26 cellular contexts compared by ENCODE assay signal in the genomic region with DNA sequence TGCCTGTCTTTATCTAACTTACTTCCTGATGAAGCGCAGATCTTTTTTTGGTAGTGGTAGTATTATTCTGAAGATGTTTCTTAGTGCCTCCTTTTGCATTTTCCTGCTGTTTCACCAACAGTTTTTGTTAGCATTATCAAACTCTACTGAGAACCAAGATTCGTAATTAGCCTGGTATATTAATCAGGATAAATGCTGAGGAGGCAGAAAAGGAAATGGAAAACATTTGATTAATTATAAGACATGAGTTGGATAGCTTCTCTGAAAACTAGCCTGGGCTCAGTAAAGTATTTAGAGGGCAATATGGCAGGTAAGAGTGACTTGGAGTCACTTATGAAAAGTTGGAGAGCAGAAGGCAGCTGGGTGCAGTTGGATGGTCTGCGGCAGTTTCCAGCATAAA. TPM values are rescaled to one million over a fixed set of nuclear protein-coding genes. Genes with fewer than 3 reads are reported as not detected.
DNase-seq lines count a peak whose midpoint lies in the region; ATAC-seq, FAIRE-seq and TF ChIP-seq lines count a peak whose summit lies in the region.
"Had no signal": no experiment of that assay in that cellular context is flagged by ENCODE, and none has a peak within 500 bp of the region (broad histone marks: within the 10 kb centered on the region; RNA-seq: fewer than 3 reads in every experiment).

No MANE protein-coding gene starts in this region.

- no peaks in the 10 kb centered on the region for H3K79me2 ChIP-seq in GM12878 (ENCODE audit: control insufficient read depth, insufficient read depth, low read length)
- no peaks in the 10 kb centered on the region for H3K79me2 ChIP-seq in fibroblast of lung (ENCODE audit: control insufficient read depth, insufficient read depth, low read length)

- H3K9ac ChIP-seq in GM12878 (ENCODE audit: control insufficient read depth, insufficient read depth, low read length) (no peak overlapping the region), fibroblast of lung (ENCODE audit: insufficient read depth, low read length) (no peak overlapping the region)
- H3K9ac ChIP-seq: BLaER1 had no signal

- TF ChIP-seq CTCF in left ventricle myocardium inferior (IDR thresholded peaks at IDR 0.05; ENCODE audit: borderline replicate concordance) = no peak
- TF ChIP-seq CTCF in right atrium auricular region (IDR thresholded peaks at IDR 0.05) = no peak
- no peak for TF ChIP-seq CTCF in A549 (IDR thresholded peaks at IDR 0.05)
- TF ChIP-seq CTCF in GM12878 (IDR thresholded peaks at IDR 0.05 in 2 of 3, conservative IDR thresholded peaks at IDR 0.05 in 1 of 3; ENCODE audit: control insufficient read depth in 2 of 3, extremely low read depth in 1 of 3, insufficient read depth in 1 of 3, low read depth in 3 of 3, low read length in 3 of 3) = no peak
- TF ChIP-seq CTCF in fibroblast of lung (conservative IDR thresholded peaks at IDR 0.05 in 1 of 2, IDR thresholded peaks at IDR 0.05 in 1 of 2; ENCODE audit: low read depth in 1 of 2, low read length in 2 of 2) = no peak
- no peak for TF ChIP-seq CTCF in esophagus squamous epithelium (IDR thresholded peaks at IDR 0.05)

- H3K9me3 ChIP-seq in left ventricle myocardium inferior (replicated peaks) (no peaks in the 10 kb centered on the region), right atrium auricular region (no peaks in the 10 kb centered on the region), A549 (no peaks in the 10 kb centered on the region), GM12878 (replicated peaks; ENCODE audit: control insufficient read depth, insufficient read depth, low read length) (no peaks in the 10 kb centered on the region; the same call in 2 of the 3 replicates), fibroblast of lung (ENCODE audit: control insufficient read depth, insufficient read depth, low read depth, low read length) (no peaks in the 10 kb centered on the region), esophagus squamous epithelium (no peaks in the 10 kb centered on the region)
- H3K9me3 ChIP-seq: BE2C, BLaER1 had no signal

- RAD21 ChIA-PET in GM12878 (lab: Charles Lee; ENCODE audit: unreplicated experiment) = interaction anchor here (0.5 to 3.2 kb wide), 2 partner anchors 8 to 49 kb away, joined by 3 to 11 read pairs; a partner anchor contains a TSS

- H3K27me3 ChIP-seq in left ventricle myocardium inferior (ENCODE audit: low read depth) = no peaks in the 10 kb centered on the region
- no peaks in the 10 kb centered on the region for H3K27me3 ChIP-seq in right atrium auricular region
- H3K27me3 ChIP-seq in GM12878 (replicated peaks in 1 of 2; ENCODE audit: control insufficient read depth in 2 of 2, insufficient read depth in 2 of 2, low read length in 1 of 2) = no peaks in the 10 kb centered on the region
- H3K27me3 ChIP-seq in fibroblast of lung (ENCODE audit: control insufficient read depth, insufficient read depth, low read length) = no peaks in the 10 kb centered on the region
- H3K27me3 ChIP-seq in esophagus squamous epithelium = no peaks in the 10 kb centered on the region
- H3K27me3 ChIP-seq: BE2C, BLaER1 had no signal

- CTCF ChIA-PET in A549 (lab: Yijun Ruan, JAX) (interaction anchor here (1.3 kb wide), 1 partner anchor 16 kb away, joined by 4 read pairs; no protein-coding TSS in a partner anchor), GM12878 (lab: Yijun Ruan, JAX) (interaction anchor here (0.9 kb wide), 1 partner anchor 249 kb away, joined by 3 read pairs; no protein-coding TSS in a partner anchor)

- TF ChIP-seq POLR2A in A549 (IDR thresholded peaks at IDR 0.05; ENCODE audit: low read length) (no peak), GM12878 (IDR thresholded peaks at IDR 0.05; ENCODE audit: low read depth, low read length) (no peak), esophagus squamous epithelium (IDR thresholded peaks at IDR 0.05) (no peak)

- POLR2A ChIA-PET in A549 (lab: Yijun Ruan, JAX) (no interaction called here), GM12878 (lab: Charles Lee) (interaction anchor here (0.9 to 2.1 kb wide), 2 partner anchors 11 to 12 kb away, joined by 3 to 7 read pairs; no protein-coding TSS in a partner anchor)

- intact Hi-C loops in left ventricle myocardium inferior (cut with micrococcal nuclease) (no loop called here), GM12878 (cut with micrococcal nuclease; ENCODE audit: unreplicated experiment) (no loop called here), esophagus squamous epithelium (cut with DNase I) (loop anchor here (10.0 kb wide), 1 partner anchor 98 kb away; no protein-coding TSS in a partner anchor)

- BruUV-seq in GM12878 (replicated peaks; lab: Mats Ljungman, UMichigan) = no TSS peak

- TF ChIP-seq RAD21 in A549 (conservative IDR thresholded peaks at IDR 0.05 in 1 of 2, IDR thresholded peaks at IDR 0.05 in 1 of 2) = no peak
- no peak for TF ChIP-seq RAD21 in GM12878 (IDR thresholded peaks at IDR 0.05; ENCODE audit: insufficient read depth, low read depth, low read length)

- in situ Hi-C loops in GM12878 (cut with MboI) = no loop called here

- no peaks in the 10 kb centered on the region for H4K20me1 ChIP-seq in GM12878 (ENCODE audit: control insufficient read depth, insufficient read depth)
- no peaks in the 10 kb centered on the region for H4K20me1 ChIP-seq in fibroblast of lung (ENCODE audit: control insufficient read depth, extremely low read depth, insufficient read depth, low read length)
- H4K20me1 ChIP-seq: BLaER1 had no signal

- ATAC-seq in A549 = no peak
- ATAC-seq in GM12878 = no peak

- TF ChIP-seq EP300 in A549 (IDR thresholded peaks at IDR 0.05) (no peak), GM12878 (IDR thresholded peaks at IDR 0.05; ENCODE audit: borderline replicate concordance in 1 of 2, control insufficient read depth in 1 of 2, low read depth in 2 of 2, low read length in 2 of 2) (no peak)

- WGBS in A549 (ENCODE audit: missing lambda C conversion rate) = 65% methylated on average over 3 of the region's 3 CpGs
- WGBS in GM12878 (ENCODE audit: insufficient coverage, insufficient replicate concordance, low lambda C conversion rate, missing lambda C conversion rate) = 50% methylated on average over 3 of the region's 3 CpGs
- 90 to 91% methylated on average over 3 of the region's 3 CpGs for WGBS in esophagus squamous epithelium, 2 donors

- peak overlapping the region; percentile 9; the same call in 1 of the 2 replicates for H2AFZ ChIP-seq in GM12878 (ENCODE audit: control insufficient read depth, low read depth, low read length)
- H2AFZ ChIP-seq in fibroblast of lung (ENCODE audit: low read length) = peak overlapping the region; percentile 43

- H3K4me1 ChIP-seq in left ventricle myocardium inferior = peaks cover 49% of the 10 kb centered on the region
- peaks cover 0 to 23% of the 10 kb centered on the region in 2 donors for H3K4me1 ChIP-seq in right atrium auricular region
- peaks cover 13% of the 10 kb centered on the region; the same call in 2 of the 3 replicates for H3K4me1 ChIP-seq in A549
- peaks cover 52% of the 10 kb centered on the region for H3K4me1 ChIP-seq in GM12878 (ENCODE audit: control insufficient read depth, insufficient read depth, low read length)
- peaks cover 7% of the 10 kb centered on the region for H3K4me1 ChIP-seq in fibroblast of lung (ENCODE audit: control insufficient read depth, extremely low read depth, insufficient read depth, low read length)
- peaks cover 0 to 16% (median 3%) of the 10 kb centered on the region in 3 donors for H3K4me1 ChIP-seq in esophagus squamous epithelium
- H3K4me1 ChIP-seq: BLaER1 had no signal

- DNase-seq in left ventricle myocardium inferior = no peak
- no peak for DNase-seq in right atrium auricular region (ENCODE audit: low spot score)
- no peak for DNase-seq in A549 (ENCODE audit: low read depth in 1 of 2, low spot score in 1 of 2)
- DNase-seq in GM12878 (ENCODE audit: low read depth, low spot score) = no peak
- no peak for DNase-seq in fibroblast of lung (ENCODE audit: low read depth in 2 of 2)
- no peak for DNase-seq in stimulated activated CD4-positive, alpha-beta T cell treated with anti-CD3 and anti-CD28 coated beads, Interleukin-12 subunit alpha, Interleukin-12 subunit beta, amount 100 ng/mL, for 4 hours
- no peak for DNase-seq in MV-4-11 (lab: John Stamatoyannopoulos, UW)
- no peak for DNase-seq in esophagus squamous epithelium (lab: John Stamatoyannopoulos, UW)
- DNase-seq: ACHN; BE2C; C1 segment of cervical spinal cord; CD4-positive, alpha-beta memory T cell; CD4-positive, CD25-positive, alpha-beta regulatory T cell; CD8-positive, alpha-beta memory T cell; COR-L47; DMS 273 treated with DMSO at 0.1 percent for 48 hours; DMS153; DMS53; DMS79; DND-41; EL; GDM1 had no signal

- H3K4me3 ChIP-seq in left ventricle myocardium inferior (no peak overlapping the region), right atrium auricular region (no peak overlapping the region), A549 (no peak overlapping the region), GM12878 (no peak overlapping the region), fibroblast of lung (replicated peaks in 1 of 4; ENCODE audit: control extremely low read depth in 1 of 4, insufficient read depth in 1 of 4, low read depth in 3 of 4, low read length in 4 of 4) (no peak overlapping the region), esophagus squamous epithelium (no peak overlapping the region)
- H3K4me3 ChIP-seq: BLaER1 had no signal

- SMC1A ChIA-PET in GM12878 (lab: Charles Lee; ENCODE audit: uncharacterized antibody, unreplicated experiment) = interaction anchor here (1.1 to 1.4 kb wide), 3 partner anchors 12 to 327 kb away, joined by 3 to 5 read pairs (median 3); no protein-coding TSS in a partner anchor

- FAIRE-seq in A549 (lab: Jason Lieb, UNC) (no peak), GM12878 (lab: Jason Lieb, UNC) (no peak)
- FAIRE-seq: GM19239 had no signal

- H3K4me2 ChIP-seq in A549 (no peak overlapping the region), GM12878 (ENCODE audit: control insufficient read depth, insufficient read depth) (no peak overlapping the region), fibroblast of lung (ENCODE audit: extremely low read depth, insufficient read depth, low read length) (no peak overlapping the region)
- H3K4me2 ChIP-seq: BLaER1 had no signal

- H3K36me3 ChIP-seq in left ventricle myocardium inferior (no peaks in the 10 kb centered on the region), right atrium auricular region (no peaks in the 10 kb centered on the region), GM12878 (ENCODE audit: control insufficient read depth in 2 of 2, insufficient read depth in 2 of 2, low read length in 1 of 2) (no peaks in the 10 kb centered on the region), fibroblast of lung (ENCODE audit: control insufficient read depth, insufficient read depth, low read length) (no peaks in the 10 kb centered on the region), esophagus squamous epithelium (no peaks in the 10 kb centered on the region)
- H3K36me3 ChIP-seq: BE2C, BLaER1 had no signal

- H3K27ac ChIP-seq in left ventricle myocardium inferior (replicated peaks) (peak overlapping the region; percentile 90), right atrium auricular region (peak overlapping the region in 1 of 2 donors; percentile 90), A549 (no peak overlapping the region), GM12878 (ENCODE audit: control insufficient read depth, insufficient read depth) (peak overlapping the region; percentile 98), fibroblast of lung (ENCODE audit: insufficient read depth, low read length) (no peak overlapping the region), esophagus squamous epithelium (no peak overlapping the region)
- H3K27ac ChIP-seq: 22Rv1, BLaER1 had no signal

RNA-seq across cellular contexts. Expression of a gene that starts 7.1 kb away (rescaled TPM):
- total RNA-seq in left ventricle myocardium inferior (25.9 TPM), right atrium auricular region (10 to 100 TPM; 32.2 to 38.5 TPM), GM12878 (2014; rRNA removed) (29.8 and 35.1 TPM in 2 replicates), GM12878 (2014; rRNA removed; fragmentation: Illumina TruSeq; extraction: Trizol) (34.3 and 34.4 TPM in 2 replicates), GM12878 (2021) (40.5 and 41.4 TPM in 2 replicates), fibroblast of lung (214 and 330 TPM in 2 replicates), esophagus squamous epithelium (1 to 10 TPM; 5.2 to 9.5 (median 7.2) TPM)
- polyA plus RNA-seq in A549 (2011; rRNA removed) (1.2 and 1.5 TPM in 2 replicates), A549 (2017; fragmentation: RNase III; extraction: RNeasy Plus Mini Kit Qiagen cat#74134 plus additional on column Dnase treatment) (1.4 to 1.9 TPM (median 1.8 TPM) in 3 replicates), GM12878 (2011; rRNA removed) (26.3 and 37.7 TPM in 2 replicates), GM12878 (2014; fragmentation: Illumina TruSeq; extraction: Trizol) (43.3 and 52.1 TPM in 2 replicates), GM12878 (2014; fragmentation: Nextera tagmentation; extraction: Ambion mirVana) (10 to 100 TPM; 16.4 to 17.4 TPM), GM12878 (2014; rRNA removed) (32.5 and 36.4 TPM in 2 replicates), GM12878 (2016; fragmentation: Nextera tagmentation; extraction: Ambion mirVana) (10 to 100 TPM; 44.1 to 46.2 TPM), fibroblast of lung (210 and 260 TPM in 2 replicates)
- polyA plus RNA-seq in A549 (2012; cell fraction: cytosol; rRNA removed) = 0.15 and 0.21 TPM in 2 replicates
- polyA plus RNA-seq in A549 (2012; cell fraction: nucleus; rRNA removed) = 0.38 and 0.39 TPM in 2 replicates
- polyA minus RNA-seq in A549 (2011; rRNA and poly(A)+ RNA removed) = 0.99 and 1.4 TPM in 2 replicates
- 34.1 and 37.8 TPM in 2 replicates for total RNA-seq in GM12878 (2013; cell fraction: nucleolus; rRNA removed)
- polyA plus RNA-seq in GM12878 (2011; ENCODE audit: low read depth) = 26.7 TPM
- 17.5 and 18.5 TPM in 2 replicates for polyA plus RNA-seq in GM12878 (2011; cell fraction: cytosol; rRNA removed)
- polyA plus RNA-seq in GM12878 (2011; cell fraction: nucleus; rRNA removed) = 24.6 and 30.7 TPM in 2 replicates
- 30.9 and 49.8 TPM in 2 replicates for polyA plus RNA-seq in GM12878 (2012)
- 25.6 and 35.8 TPM in 2 replicates for polyA minus RNA-seq in GM12878 (2011; rRNA and poly(A)+ RNA removed)
- 8.7 and 9.7 TPM in 2 replicates for polyA minus RNA-seq in GM12878 (2011; cell fraction: cytosol; rRNA and poly(A)+ RNA removed)
- polyA minus RNA-seq in GM12878 (2011; cell fraction: nucleus; rRNA and poly(A)+ RNA removed) = 14.4 and 16.5 TPM in 2 replicates
- 129 and 132 TPM in 2 replicates for polyA plus RNA-seq in fibroblast of lung (2012)
- polyA minus RNA-seq in fibroblast of lung (ENCODE audit: low replicate concordance) = 159 and 193 TPM in 2 replicates
- total RNA-seq: CD4-positive, alpha-beta memory T cell; CD8-positive, alpha-beta memory T cell; G401 had no signal
- polyA plus RNA-seq: CD8-positive, alpha-beta memory T cell had no signal

Comparison
In these comparisons a context has a peak if more than half of its experiments do, and no peak if none do; other contexts are left out.
1. H3K27ac ChIP-seq: peak in left ventricle myocardium inferior (single experiment) and GM12878 (single experiment); none in A549 (0 of 2), fibroblast of lung (single experiment) and esophagus squamous epithelium (0 of 4).